ENCODE assay signal across 8 cellular contexts in genomic region chr9:131656356-131657030, GRCh38.
A peak's percentile ranks its signal among the peaks of the same experiment; 100 is the strongest.
DNase-seq lines count a peak whose midpoint lies in the region; ATAC-seq, FAIRE-seq and TF ChIP-seq lines count a peak whose summit lies in the region.

No MANE protein-coding gene starts in this region.

- H3K9me3 Mint-ChIP-seq in mesothelial cell of epicardium = no peaks in the 10 kb centered on the region

- 76 to 79% methylated on average over 9 of the region's 9 CpGs for WGBS in testis, 2 donors

- FAIRE-seq in frontal cortex (lab: Jason Lieb, UNC) = no peak

- no peak for TF ChIP-seq POLR2A in testis (IDR thresholded peaks at IDR 0.05)

- peaks cover 21% of the 10 kb centered on the region for H3K4me1 Mint-ChIP-seq in mesothelial cell of epicardium

- no peaks in the 10 kb centered on the region for H3K9me3 ChIP-seq in testis

- no peak overlapping the region for H3K4me3 ChIP-seq in testis

- peak overlapping the region; percentile 2 for H3K27ac Mint-ChIP-seq in mesothelial cell of epicardium

- peaks cover 14% of the 10 kb centered on the region for H3K4me1 ChIP-seq in testis

- no peaks in the 10 kb centered on the region for H3K36me3 ChIP-seq in testis (ENCODE audit: low read depth, missing control alignments)

- TF ChIP-seq CTCF in mesothelial cell of epicardium (IDR thresholded peaks at IDR 0.05; ENCODE audit: unreplicated experiment) (no peak), testis (IDR thresholded peaks at IDR 0.05) (no peak)

- intact Hi-C loops in testis (cut with DNase I; ENCODE audit: low total_unique reads) = no loop called here

- ATAC-seq in GM18909 (IDR thresholded peaks at IDR 0.05; ENCODE audit: poor library complexity, unreplicated experiment) = peak; percentile 75
- peak; percentile 50 for ATAC-seq in HG03135 (IDR thresholded peaks at IDR 0.05; ENCODE audit: unreplicated experiment)

- H3K36me3 Mint-ChIP-seq in mesothelial cell of epicardium = no peaks in the 10 kb centered on the region

- H3K27ac ChIP-seq in caudate nucleus (ENCODE audit: low read depth, low read length) = peak overlapping the region; percentile 36
- no peak overlapping the region for H3K27ac ChIP-seq in testis

- DNase-seq in T-helper 22 cell (ENCODE audit: low read depth) = peak; percentile 76
- DNase-seq in caudate nucleus (lab: John Stamatoyannopoulos, UW) = peak in 24 of 61 donors; percentile 15 to 52 (median 36)
- no peak for DNase-seq in mesothelial cell of epicardium (ENCODE audit: low spot score in 2 of 2, unreplicated experiment in 2 of 2)
- DNase-seq in testis = peak; percentile 58
- DNase-seq in frontal cortex (ENCODE audit: low spot score in 2 of 2) = no peak
- DNase-seq in NCI-H2107 (lab: John Stamatoyannopoulos, UW) = no peak

- H3K27me3 ChIP-seq in testis = no peaks in the 10 kb centered on the region

- no peak overlapping the region for H3K4me3 Mint-ChIP-seq in mesothelial cell of epicardium

- H3K27me3 Mint-ChIP-seq in mesothelial cell of epicardium (ENCODE audit: low read depth) = no peaks in the 10 kb centered on the region

Comparison
In these comparisons a context has a peak if more than half of its experiments do, and no peak if none do; other contexts are left out.
1. DNase-seq: peak in T-helper 22 cell (single experiment) and testis (single experiment); none in mesothelial cell of epicardium (0 of 2), frontal cortex (0 of 2) and NCI-H2107 (single experiment).